29 cellular contexts compared by ENCODE assay signal in the genomic region with DNA sequence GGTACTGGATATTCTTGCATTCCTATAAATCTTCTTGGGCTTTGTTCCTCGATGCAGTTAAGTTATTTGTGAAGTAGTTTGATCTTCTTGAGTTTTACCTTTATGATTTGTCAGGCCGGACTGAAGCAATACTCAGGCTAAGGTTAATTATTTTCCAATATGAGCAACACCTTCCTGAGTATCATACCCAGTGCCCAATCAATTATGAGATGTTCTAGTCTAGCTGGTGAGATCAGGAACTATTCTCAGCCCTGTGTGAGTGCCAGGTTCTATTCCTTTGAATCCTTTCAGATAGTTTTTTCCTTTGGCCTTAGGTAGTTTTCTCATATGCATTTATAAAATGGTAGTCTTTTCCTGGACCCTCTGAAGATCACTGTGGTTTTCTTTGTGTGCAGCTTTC.
"Had no signal": no experiment of that assay in that cellular context is flagged by ENCODE, and none has a peak within 500 bp of the region (broad histone marks: within the 10 kb centered on the region; RNA-seq: fewer than 3 reads in every experiment).

No MANE protein-coding gene starts in this region.

- H3K27me3 Mint-ChIP-seq: activated CD4-positive, alpha-beta T cell treated with anti-CD3 and anti-CD28 coated beads, Interleukin-2, amount 10 ng/mL, durations not matched to agents 24 days and 14 days; activated CD8-positive, alpha-beta T cell treated with anti-CD3 and anti-CD28 coated beads for 36 hours; activated T-helper 17 cell treated with anti-CD3 and anti-CD28 coated beads, Interleukin-2, amount 50 U/mL, for 72 hours; central memory CD8-positive, alpha-beta T cell; naive B cell had no signal

- ATAC-seq: activated CD8-positive, alpha-beta T cell treated with anti-CD3 and anti-CD28 coated beads for 36 hours; activated T-cell treated with anti-CD3 and anti-CD28 coated beads, Interleukin-2, amount 50 U/mL, for 4 hours; activated T-helper 17 cell treated with anti-CD3 and anti-CD28 coated beads, Interleukin-2, amount 50 U/mL, for 72 hours; esophagus mucosa; psoas muscle; upper lobe of right lung had no signal

- H3K4me3 ChIP-seq: breast epithelium, left ventricle myocardium inferior, psoas muscle, right atrium auricular region, spleen, suprapubic skin, tibial artery, upper lobe of right lung had no signal

- H3K4me3 Mint-ChIP-seq: activated CD4-positive, alpha-beta T cell treated with anti-CD3 and anti-CD28 coated beads, Interleukin-2, amount 10 ng/mL, durations not matched to agents 24 days and 14 days; activated CD8-positive, alpha-beta T cell treated with anti-CD3 and anti-CD28 coated beads for 36 hours; activated T-cell treated with anti-CD3 and anti-CD28 coated beads, Interleukin-2, amount 50 U/mL, for 4 hours; activated T-helper 17 cell treated with anti-CD3 and anti-CD28 coated beads, Interleukin-2, amount 50 U/mL, for 72 hours; central memory CD8-positive, alpha-beta T cell; immature natural killer cell; naive B cell; neural crest cell had no signal

- H3K27ac Mint-ChIP-seq: activated CD4-positive, alpha-beta T cell treated with anti-CD3 and anti-CD28 coated beads, Interleukin-2, amount 10 ng/mL, durations not matched to agents 24 days and 14 days; activated CD8-positive, alpha-beta T cell treated with anti-CD3 and anti-CD28 coated beads for 36 hours; activated T-helper 17 cell treated with anti-CD3 and anti-CD28 coated beads, Interleukin-2, amount 50 U/mL, for 72 hours; immature natural killer cell had no signal

- DNase-seq: activated CD4-positive, alpha-beta T cell treated with anti-CD3 and anti-CD28 coated beads, Interleukin-2, amount 10 ng/mL, durations not matched to agents 24 days and 14 days; activated CD4-positive, CD25-positive, alpha-beta regulatory T cell treated with anti-CD3 and anti-CD28 coated beads, Interleukin-2, amount 50 U/mL, for 72 hours; activated CD8-positive, alpha-beta T cell treated with anti-CD3 and anti-CD28 coated beads for 36 hours; activated gamma-delta T cell treated with Interleukin-2 at 50 U/mL for 16 hours; activated naive CD4-positive, alpha-beta T cell treated with anti-CD3 and anti-CD28 coated beads, Interleukin-2, amount 50 U/mL, for 16 hours; activated T-cell treated with anti-CD3 and anti-CD28 coated beads, Interleukin-2, amount 50 U/mL, for 4 hours; amygdala; effector CD8-positive, alpha-beta T cell; foreskin fibroblast; head of caudate nucleus; hippocampal formation; immature natural killer cell; left ventricle myocardium inferior; naive B cell; occipital lobe; psoas muscle; spleen; stimulated activated naive CD4-positive, alpha-beta T cell; T-helper 2 cell; tibial artery; upper lobe of right lung had no signal

- H3K27ac ChIP-seq: breast epithelium, left ventricle myocardium inferior, parathyroid adenoma, psoas muscle, right atrium auricular region, spleen, suprapubic skin, tibial artery, upper lobe of right lung had no signal

- H3K4me1 Mint-ChIP-seq: activated CD4-positive, alpha-beta T cell treated with anti-CD3 and anti-CD28 coated beads, Interleukin-2, amount 10 ng/mL, durations not matched to agents 24 days and 14 days; activated T-helper 17 cell treated with anti-CD3 and anti-CD28 coated beads, Interleukin-2, amount 50 U/mL, for 72 hours; central memory CD8-positive, alpha-beta T cell; immature natural killer cell; naive B cell; neural crest cell had no signal

- H3K9me3 ChIP-seq: breast epithelium, left ventricle myocardium inferior, psoas muscle, right atrium auricular region, spleen, suprapubic skin, tibial artery, upper lobe of right lung had no signal

- H3K9me3 Mint-ChIP-seq: activated CD4-positive, alpha-beta T cell treated with anti-CD3 and anti-CD28 coated beads, Interleukin-2, amount 10 ng/mL, durations not matched to agents 24 days and 14 days; activated CD8-positive, alpha-beta T cell treated with anti-CD3 and anti-CD28 coated beads for 36 hours; activated T-cell treated with anti-CD3 and anti-CD28 coated beads, Interleukin-2, amount 50 U/mL, for 4 hours; activated T-helper 17 cell treated with anti-CD3 and anti-CD28 coated beads, Interleukin-2, amount 50 U/mL, for 72 hours; central memory CD8-positive, alpha-beta T cell; immature natural killer cell; naive B cell had no signal

- H3K36me3 ChIP-seq: breast epithelium, right atrium auricular region, upper lobe of right lung had no signal

- H3K4me1 ChIP-seq: parathyroid adenoma, spleen had no signal

- H3K27me3 ChIP-seq: breast epithelium, right atrium auricular region, spleen, suprapubic skin, tibial artery, upper lobe of right lung had no signal
